8 cellular contexts compared by ENCODE assay signal in the genomic region with DNA sequence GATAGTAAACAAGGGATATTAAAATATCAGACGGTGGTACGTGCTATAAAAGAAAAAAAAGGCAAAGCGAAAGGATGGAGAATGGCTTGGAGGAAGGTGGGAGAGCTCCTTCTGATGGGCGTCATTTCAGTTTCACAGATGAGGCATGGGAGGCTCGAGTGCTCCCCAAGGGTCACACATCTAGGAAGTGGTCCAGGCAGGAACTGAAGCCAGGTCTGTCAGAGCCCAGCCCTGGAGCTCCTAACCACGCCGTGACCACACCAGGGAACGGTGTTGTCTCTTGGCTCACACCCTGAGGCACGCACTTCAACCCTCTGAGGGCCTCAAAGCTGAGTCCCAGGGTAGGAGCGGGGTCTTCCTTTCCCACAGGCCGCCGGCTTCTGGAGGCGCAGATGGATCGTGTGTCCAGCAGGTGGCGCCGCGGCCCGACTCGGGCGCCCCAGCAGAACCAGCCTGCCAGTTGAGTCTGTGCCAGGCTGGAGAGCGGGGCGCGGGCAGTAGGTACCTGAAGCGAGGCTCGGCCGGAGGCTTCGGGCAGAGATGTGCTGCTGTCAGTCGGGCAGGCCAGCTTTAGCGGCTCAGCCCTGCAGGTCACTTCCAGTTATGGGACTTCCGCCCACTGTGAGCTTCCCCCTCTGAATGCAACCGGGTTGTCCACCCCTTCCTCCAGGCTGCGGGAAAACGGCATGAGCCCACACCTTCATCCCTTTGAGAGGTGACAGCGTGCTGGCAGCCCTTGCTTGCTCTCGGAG.
DNase-seq lines count a peak whose midpoint lies in the region; ATAC-seq and TF ChIP-seq lines count a peak whose summit lies in the region.

No MANE protein-coding gene starts in this region.

- H3K9me3 Mint-ChIP-seq in Caco-2 (ENCODE audit: unreplicated experiment), result peaks cover 10% of the 10 kb centered on the region

- H3K4me3 ChIP-seq in Caco-2 (ENCODE audit: low read depth, low read length) (no peak overlapping the region), heart right ventricle (peak overlapping the region in 8 of 10 donors; percentile 6 to 47 (median 28))

- intact Hi-C loops in Caco-2 (cut with micrococcal nuclease; ENCODE audit: unreplicated experiment), result loop anchor here (10.0 kb wide), 1 partner anchor 274 kb away; no protein-coding TSS in a partner anchor
- intact Hi-C loops in heart right ventricle (cut with DNase I), result loop anchor here in 9 of 10 donors (1.0 to 10.0 kb wide), 13 partner anchors 142 to 303 kb away; no protein-coding TSS in a partner anchor

- no peaks in the 10 kb centered on the region for H3K36me3 Mint-ChIP-seq in Caco-2 (ENCODE audit: insufficient read depth, unreplicated experiment)

- no peaks in the 10 kb centered on the region for H3K4me1 Mint-ChIP-seq in Caco-2 (ENCODE audit: low read depth, unreplicated experiment)

- H3K4me1 ChIP-seq in Caco-2, result no peaks in the 10 kb centered on the region
- H3K4me1 ChIP-seq in heart right ventricle, result peaks cover 0 to 15% (median 7%) of the 10 kb centered on the region in 9 donors

- DNase-seq in Caco-2 (peak; percentile 41 to 52), HK-2 (ENCODE audit: unreplicated experiment) (peak; percentile 64), RPMI7951 (ENCODE audit: low read depth) (peak; percentile 73), heart right ventricle (peak; percentile 51 to 60), pons (ENCODE audit: low spot score) (peak; percentile 32), epidermal melanocyte (ENCODE audit: insufficient read length, low spot score) (no peak)
- peak; percentile 45 for DNase-seq in activated naive CD4-positive, alpha-beta T cell treated with anti-CD3 and anti-CD28 coated beads, Interleukin-2, amount 50 U/mL, for 16 hours

- H3K27me3 ChIP-seq in Caco-2 (replicated peaks; ENCODE audit: control insufficient read depth, insufficient read depth, low read length) (no peaks in the 10 kb centered on the region; the same call in 1 of the 2 replicates), heart right ventricle (peaks cover 0 to 45% (median 21%) of the 10 kb centered on the region in 7 donors)

- ATAC-seq in heart right ventricle, result peak; percentile 64 to 85 (median 78)
- ATAC-seq in GM19463 (IDR thresholded peaks at IDR 0.05; ENCODE audit: unreplicated experiment), result no peak

- H3K36me3 ChIP-seq in Caco-2 (ENCODE audit: control insufficient read depth, insufficient read depth, low read length) (no peaks in the 10 kb centered on the region), heart right ventricle (no peaks in the 10 kb centered on the region)

- POLR2A ChIA-PET in Caco-2 (lab: Charles Lee), result no interaction called here

- H3K27me3 Mint-ChIP-seq in Caco-2 (ENCODE audit: insufficient read depth, unreplicated experiment), result peaks cover 15% of the 10 kb centered on the region

- H3K27ac ChIP-seq in heart right ventricle, result no peak overlapping the region

- CTCF ChIA-PET in Caco-2 (lab: Charles Lee), result interaction anchor here (0.6 to 2.2 kb wide), 2 partner anchors 302 to 870 kb away, joined by 3 to 7 read pairs; no protein-coding TSS in a partner anchor

- H3K4me3 Mint-ChIP-seq in Caco-2 (ENCODE audit: unreplicated experiment), result no peak overlapping the region

- peak; percentile 53 to 74 for TF ChIP-seq CTCF in Caco-2 (IDR thresholded peaks at IDR 0.05; ENCODE audit: insufficient read depth in 1 of 2, low read depth in 1 of 2, low read length in 1 of 2, severe bottlenecking in 1 of 2, unreplicated experiment in 1 of 2)
- TF ChIP-seq CTCF in heart right ventricle (IDR thresholded peaks at IDR 0.05), result peak; percentile 70 to 93 (median 89)

- no TSS peak for BruUV-seq in Caco-2 (replicated peaks; lab: Mats Ljungman, UMichigan)

- no peak overlapping the region for H3K27ac Mint-ChIP-seq in Caco-2 (ENCODE audit: unreplicated experiment)

- 17 to 18% methylated on average over 34 to 35 of the region's 35 CpGs for WGBS in heart right ventricle, 2 donors

- H3K9me3 ChIP-seq in Caco-2 (no peaks in the 10 kb centered on the region), heart right ventricle (peaks cover 0 to 11% (median 0%) of the 10 kb centered on the region in 11 donors)
